23 cellular contexts compared by ENCODE assay signal in the genomic region with DNA sequence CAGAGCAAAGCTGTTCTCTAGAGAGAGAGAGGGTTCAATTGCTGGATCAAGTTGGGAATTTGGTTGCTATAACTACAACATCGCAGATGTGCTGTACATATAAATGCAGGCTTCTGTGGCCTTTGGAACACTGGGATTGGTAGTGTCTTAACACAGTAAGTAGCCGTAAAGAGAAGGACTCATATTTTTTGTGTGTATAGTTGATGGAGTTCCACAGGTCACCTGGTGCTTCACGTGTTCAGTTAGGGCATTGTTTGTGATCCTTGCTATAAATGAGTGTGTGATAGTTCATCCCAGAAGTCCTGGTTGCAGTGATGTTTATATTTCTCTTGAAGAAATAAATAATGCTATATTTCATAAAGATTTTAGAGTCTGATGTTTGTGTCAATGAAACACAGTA.
"Had no signal": no experiment of that assay in that cellular context is flagged by ENCODE, and none has a peak within 500 bp of the region (broad histone marks: within the 10 kb centered on the region; RNA-seq: fewer than 3 reads in every experiment).

No MANE protein-coding gene starts in this region.

- H3K36me3 ChIP-seq: esophagus squamous epithelium, neural progenitor cell, right atrium auricular region, sigmoid colon, spleen, tibial artery had no signal

- FAIRE-seq: endometrium had no signal

- H3K27me3 ChIP-seq: esophagus squamous epithelium, hepatocyte, neural progenitor cell, right atrium auricular region, sigmoid colon, spleen, testis, tibial artery had no signal

- H3K4me1 ChIP-seq: neural progenitor cell, parathyroid adenoma, testis had no signal

- H3K9me3 ChIP-seq: esophagus squamous epithelium, right atrium auricular region, sigmoid colon, spleen, testis, tibial artery had no signal

- ATAC-seq: effector memory CD8-positive, alpha-beta T cell; left lobe of liver; naive thymus-derived CD4-positive, alpha-beta T cell; stimulated activated memory B cell treated with anti-CD40 and anti-IgM and Interleukin-4, amounts not matched to agents 10 μg/mL and 1 μg/mL and 100 μg/mL, for 72 hours; stimulated activated naive CD8-positive, alpha-beta T cell treated with anti-CD3 and anti-CD28 coated beads, Interleukin-15, Interleukin-2, amounts not matched to agents 100 U/mL and 50 U/mL, for 24 hours had no signal

- H3K27ac ChIP-seq: esophagus squamous epithelium, hepatocyte, neural progenitor cell, parathyroid adenoma, spleen, testis, tibial artery had no signal

- DNase-seq: cortex of kidney; effector memory CD8-positive, alpha-beta T cell; erythroblast; esophagus squamous epithelium; foreskin melanocyte; head of caudate nucleus; kidney glomerular epithelial cell; mesenchymal stem cell; naive thymus-derived CD4-positive, alpha-beta T cell; sigmoid colon; spleen; stimulated activated CD4-positive, alpha-beta T cell treated with anti-CD3 and anti-CD28 coated beads, Interleukin-4, amount 100 ng/mL, for 4 hours; stimulated activated naive CD8-positive, alpha-beta T cell treated with anti-CD3 and anti-CD28 coated beads, Interleukin-15, Interleukin-2, amounts not matched to agents 100 U/mL and 50 U/mL, for 24 hours; substantia nigra; testis; tibial artery had no signal

- H3K4me3 ChIP-seq: esophagus squamous epithelium, hepatocyte, neural progenitor cell, right atrium auricular region, sigmoid colon, spleen, testis, tibial artery had no signal
